7 cellular contexts compared by ENCODE assay signal in genomic region chr6:144007779-144008500, GRCh38. TPM values are rescaled to one million over a fixed set of nuclear protein-coding genes. Genes with fewer than 3 reads are reported as not detected.
A peak's percentile ranks its signal among the peaks of the same experiment; 100 is the strongest.
DNase-seq lines count a peak whose midpoint lies in the region; ATAC-seq, FAIRE-seq and TF ChIP-seq lines count a peak whose summit lies in the region.

TSS of gene PLAGL1 (minus strand) at chr6:144008259. CDS start at chr6:143948136, 60,123 bp downstream.

- no peak within 1 kb of the TSS for H3K27ac Mint-ChIP-seq in H9
- peak within 1 kb of the TSS; percentile 81 for H3K27ac Mint-ChIP-seq in activated naive CD4-positive, alpha-beta T cell treated with anti-CD3 and anti-CD28 coated beads, Interleukin-2, amount 50 U/mL, for 24 hours

- no CpG with 5 or more reads among the region's 98 CpGs for WGBS in H9 (ENCODE audit: extremely low coverage, insufficient read length, low lambda C conversion rate)
- 53 to 57% methylated on average over 83 to 98 of the region's 98 CpGs for WGBS in pancreas, 2 donors

- H2AFZ ChIP-seq in H9 (ENCODE audit: low read length): no peak within 1 kb of the TSS

- no peak within 1 kb of the TSS for H2BK15ac ChIP-seq in H9 (ENCODE audit: low read depth, low read length)

- ATAC-seq in Right ventricle myocardium superior (ENCODE audit: poor library complexity): peak; percentile 94
- peak; percentile 82 to 89 (median 86) for ATAC-seq in pancreas

- H3K14ac ChIP-seq in H9 (ENCODE audit: insufficient read depth, low read length): no peak within 1 kb of the TSS; the same call in 1 of the 2 replicates

- H2BK120ac ChIP-seq in H9 (ENCODE audit: low read depth, low read length, poor library complexity, severe bottlenecking): no peak within 1 kb of the TSS

- H2BK12ac ChIP-seq in H9 (ENCODE audit: insufficient read length, low read depth, low read length): no peak within 1 kb of the TSS

- no peaks in the 10 kb centered on the region for H3K36me3 ChIP-seq in pancreas

- no peaks in the 10 kb centered on the region for H3K79me1 ChIP-seq in H9 (ENCODE audit: insufficient read depth, low read depth, low read length, poor library complexity, severe bottlenecking)

- peak within 1 kb of the TSS; percentile 18 for H3K4me2 ChIP-seq in H9 (ENCODE audit: insufficient read depth, insufficient read length, low read length)

- H3K18ac ChIP-seq in H9 (ENCODE audit: insufficient read length, low read depth, low read length): no peak within 1 kb of the TSS

- no peaks in the 10 kb centered on the region for H3K79me2 ChIP-seq in H9 (ENCODE audit: insufficient read depth, low read length)

- H3K27ac ChIP-seq in H9 (ENCODE audit: insufficient read length, low read depth, low read length) (no peak within 1 kb of the TSS), pancreas (peak within 1 kb of the TSS; percentile 48 to 72 (median 63))

- H3K4me1 ChIP-seq in H9 (ENCODE audit: insufficient read depth, low read length): no peaks in the 10 kb centered on the region
- no peaks in the 10 kb centered on the region for H3K4me1 ChIP-seq in pancreas

- H3K4me1 Mint-ChIP-seq in H9: peaks cover 0 to 4% of the 10 kb centered on the region in 2 experiments; a peak in 2 of 4 replicates
- peaks cover 11% of the 10 kb centered on the region for H3K4me1 Mint-ChIP-seq in activated naive CD4-positive, alpha-beta T cell treated with anti-CD3 and anti-CD28 coated beads, Interleukin-2, amount 50 U/mL, for 24 hours

- peaks cover 0 to 5% (median 3%) of the 10 kb centered on the region in 3 experiments; a peak in 1 of 7 replicates for H3K36me3 Mint-ChIP-seq in H9 (ENCODE audit: insufficient read depth in 1 of 3, low read depth in 3 of 3)
- no peaks in the 10 kb centered on the region for H3K36me3 Mint-ChIP-seq in activated naive CD4-positive, alpha-beta T cell treated with anti-CD3 and anti-CD28 coated beads, Interleukin-2, amount 50 U/mL, for 24 hours

- TF ChIP-seq CTCF in GM12875 (IDR thresholded peaks at IDR 0.05; ENCODE audit: borderline replicate concordance, insufficient read depth, low read depth, low read length) (no peak), H9 (conservative IDR thresholded peaks at IDR 0.05) (no peak), pancreas (IDR thresholded peaks at IDR 0.05) (no peak)

- H2BK5ac ChIP-seq in H9 (ENCODE audit: insufficient read length, low read length): no peak within 1 kb of the TSS

- no peak within 1 kb of the TSS for H4K91ac ChIP-seq in H9 (ENCODE audit: insufficient read length, low read depth, low read length)

- H3K9me3 Mint-ChIP-seq in H9: peaks cover 12 to 19% of the 10 kb centered on the region in 2 experiments; a peak in 4 of 5 replicates
- no peaks in the 10 kb centered on the region for H3K9me3 Mint-ChIP-seq in activated naive CD4-positive, alpha-beta T cell treated with anti-CD3 and anti-CD28 coated beads, Interleukin-2, amount 50 U/mL, for 24 hours

- no peak within 1 kb of the TSS for H2BK20ac ChIP-seq in H9 (ENCODE audit: low read depth, low read length, poor library complexity, severe bottlenecking)

- no peak within 1 kb of the TSS for H4K5ac ChIP-seq in H9 (ENCODE audit: insufficient read length, low read depth, low read length)

- H3K4ac ChIP-seq in H9 (ENCODE audit: low read depth, low read length): no peak within 1 kb of the TSS

- H3K27me3 ChIP-seq in H9 (ENCODE audit: insufficient read depth, low read length): peaks cover 23% of the 10 kb centered on the region
- H3K27me3 ChIP-seq in pancreas: no peaks in the 10 kb centered on the region

- peaks cover 71% of the 10 kb centered on the region for H3K27me3 Mint-ChIP-seq in H9 (ENCODE audit: low read depth)
- H3K27me3 Mint-ChIP-seq in activated naive CD4-positive, alpha-beta T cell treated with anti-CD3 and anti-CD28 coated beads, Interleukin-2, amount 50 U/mL, for 24 hours: peaks cover 10% of the 10 kb centered on the region

- no peak within 1 kb of the TSS for H3K9ac ChIP-seq in H9 (ENCODE audit: extremely low read depth, insufficient read length, low read length)

- no peak for FAIRE-seq in pancreas (lab: Jason Lieb, UNC)

- no peaks in the 10 kb centered on the region for H3K9me3 ChIP-seq in H9 (ENCODE audit: control insufficient read depth, low read depth, low read length)
- H3K9me3 ChIP-seq in pancreas: no peaks in the 10 kb centered on the region

- H3K4me3 ChIP-seq in GM12875 (ENCODE audit: low read depth, low read length) (peak within 1 kb of the TSS; percentile 62), pancreas (peak within 1 kb of the TSS; percentile 31 to 55 (median 44))

- intact Hi-C loops in Right ventricle myocardium superior (cut with DNase I) (no loop called here), pancreas (cut with DNase I) (no loop called here)

- H3K56ac ChIP-seq in H9 (ENCODE audit: insufficient read length, low read depth, low read length): no peak within 1 kb of the TSS

- H3K23ac ChIP-seq in H9 (ENCODE audit: insufficient read length, low read depth, low read length): no peak within 1 kb of the TSS

- peak; percentile 35 for DNase-seq in H9
- DNase-seq in NCI-H1930 (lab: John Stamatoyannopoulos, UW): peak; percentile 4 to 23
- DNase-seq in Right ventricle myocardium superior: peak; percentile 85
- peak; percentile 61 to 87 (median 75) for DNase-seq in pancreas
- DNase-seq in COLO829 (ENCODE audit: low spot score): no peak

- peaks cover 7% of the 10 kb centered on the region for H3K23me2 ChIP-seq in H9 (ENCODE audit: insufficient read length, low read depth, low read length, poor library complexity, severe bottlenecking)

- no peaks in the 10 kb centered on the region for H4K20me1 ChIP-seq in H9 (ENCODE audit: control insufficient read depth, insufficient read depth, insufficient read length)

- peak within 1 kb of the TSS; percentile 54 to 72 for H3K4me3 Mint-ChIP-seq in H9
- peak within 1 kb of the TSS; percentile 76 for H3K4me3 Mint-ChIP-seq in activated naive CD4-positive, alpha-beta T cell treated with anti-CD3 and anti-CD28 coated beads, Interleukin-2, amount 50 U/mL, for 24 hours

- no peak within 1 kb of the TSS for H2AK5ac ChIP-seq in H9 (ENCODE audit: insufficient read length, low read length)

- H3T11ph ChIP-seq in H9 (ENCODE audit: low read length): no peak within 1 kb of the TSS

- H4K8ac ChIP-seq in H9 (replicated peaks; ENCODE audit: insufficient read length, low read depth, low read length): no peak within 1 kb of the TSS

RNA-seq across cellular contexts. Expression of gene PLAGL1, which starts in this region (rescaled TPM):
- 1.6 and 1.9 TPM in 2 replicates for total RNA-seq in H9 (2021)
- total RNA-seq in Right ventricle myocardium superior: 10.8 TPM
- 10 to 100 TPM; 12.5 to 22.9 (median 14.6) TPM for total RNA-seq in pancreas
- polyA plus RNA-seq in pancreas: 10 to 100 TPM; 17.3 to 31.6 TPM
